In the genomic region with DNA sequence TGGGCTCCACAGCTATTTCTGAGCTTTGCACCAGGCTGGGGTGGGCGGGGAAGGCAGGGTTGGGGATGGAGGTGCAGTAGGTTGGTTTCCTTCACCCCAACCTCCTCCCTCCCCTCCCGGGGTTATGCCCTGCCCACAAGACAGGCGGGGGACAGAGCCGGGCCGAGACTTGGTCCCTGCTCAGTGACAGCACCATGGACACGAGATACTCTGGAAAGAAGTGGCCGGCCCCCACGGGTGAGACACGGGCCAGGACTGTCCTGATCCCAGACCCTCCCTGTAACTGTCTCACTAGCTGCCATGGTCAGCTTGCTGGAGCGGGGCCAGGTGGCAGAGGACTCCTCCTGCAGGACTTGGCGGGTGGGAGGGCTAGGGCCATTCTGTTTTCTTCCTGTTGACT, we compare ENCODE assay signal across 26 cellular contexts.
"Had no signal": no experiment of that assay in that cellular context is flagged by ENCODE, and none has a peak within 500 bp of the region (broad histone marks: within the 10 kb centered on the region; RNA-seq: fewer than 3 reads in every experiment).

No MANE protein-coding gene starts in this region.

- H3K27me3 Mint-ChIP-seq: dendritic cell treated with granulocyte-macrophage colony-stimulating factor and Interleukin-4, amounts not matched to agents 40 ng/mL and 50 ng/mL, for 4 days; progenitor cell of endocrine pancreas had no signal

- H2AFZ ChIP-seq: hepatocyte, parathyroid adenoma had no signal

- H3K27me3 ChIP-seq: colonic mucosa, esophagus muscularis mucosa, gastroesophageal sphincter, heart left ventricle, hepatocyte, neutrophil, right lobe of liver, tibial nerve, upper lobe of left lung, uterus had no signal

- H3K4me1 Mint-ChIP-seq: neural crest cell had no signal

- H3K4me2 ChIP-seq: hepatocyte had no signal

- H3K79me2 ChIP-seq: hepatocyte, parathyroid adenoma had no signal

- DNase-seq: colonic mucosa; effector memory CD4-positive, alpha-beta T cell; foreskin keratinocyte; heart left ventricle; kidney; left ventricle myocardium inferior; lower lobe of right lung; right lobe of liver; small intestine; stimulated activated CD4-positive, alpha-beta T cell treated with anti-CD3 and anti-CD28 coated beads, Interleukin-15, amount 100 ng/mL, for 24 hours; stimulated activated CD4-positive, alpha-beta T cell treated with anti-CD3 and anti-CD28 coated beads, Interleukin-2, amount 100 ng/mL, for 48 hours; stimulated activated naive CD4-positive, alpha-beta T cell treated with Interleukin-2 at 50 U/mL for 16 hours; upper lobe of left lung; uterus had no signal

- H3K4me3 Mint-ChIP-seq: dendritic cell treated with granulocyte-macrophage colony-stimulating factor and Interleukin-4, amounts not matched to agents 40 ng/mL and 50 ng/mL, for 4 days; natural killer cell treated with Interleukin-12 subunit alpha and Interleukin-12 subunit beta and Interleukin-15 and Interleukin-18, amount 100 ng/mL, for 72 hours; neural crest cell had no signal

- H3K9me3 ChIP-seq: colonic mucosa, esophagus muscularis mucosa, gastroesophageal sphincter, heart left ventricle, left ventricle myocardium inferior, lower lobe of right lung, neutrophil, right lobe of liver, thoracic aorta, tibial nerve, upper lobe of left lung, uterus had no signal

- H3K36me3 Mint-ChIP-seq: natural killer cell treated with Interleukin-12 subunit alpha and Interleukin-12 subunit beta and Interleukin-15 and Interleukin-18, amount 100 ng/mL, for 72 hours had no signal

- FAIRE-seq: endothelial cell of umbilical vein, kidney, small intestine had no signal

- H3K27ac ChIP-seq: colonic mucosa, esophagus muscularis mucosa, foreskin keratinocyte, gastroesophageal sphincter, heart left ventricle, hepatocyte, left ventricle myocardium inferior, lower lobe of right lung, neutrophil, parathyroid adenoma, right lobe of liver, thoracic aorta, tibial nerve, upper lobe of left lung, uterus had no signal

- H3K4me1 ChIP-seq: colonic mucosa, foreskin keratinocyte, lower lobe of right lung, right lobe of liver, tibial nerve, uterus had no signal

- ATAC-seq: foreskin keratinocyte, gastroesophageal sphincter, lower lobe of right lung had no signal

- H3K9me3 Mint-ChIP-seq: dendritic cell treated with granulocyte-macrophage colony-stimulating factor and Interleukin-4, amounts not matched to agents 40 ng/mL and 50 ng/mL, for 4 days; natural killer cell treated with Interleukin-12 subunit alpha and Interleukin-12 subunit beta and Interleukin-15 and Interleukin-18, amount 100 ng/mL, for 72 hours; neural crest cell had no signal

- H3K9ac ChIP-seq: parathyroid adenoma had no signal

- H3K4me3 ChIP-seq: colonic mucosa, esophagus muscularis mucosa, gastroesophageal sphincter, heart left ventricle, hepatocyte, left ventricle myocardium inferior, lower lobe of right lung, right lobe of liver, thoracic aorta, tibial nerve, upper lobe of left lung, uterus had no signal

- H3K27ac Mint-ChIP-seq: dendritic cell treated with granulocyte-macrophage colony-stimulating factor and Interleukin-4, amounts not matched to agents 40 ng/mL and 50 ng/mL, for 4 days; natural killer cell treated with Interleukin-12 subunit alpha and Interleukin-12 subunit beta and Interleukin-15 and Interleukin-18, amount 100 ng/mL, for 72 hours; progenitor cell of endocrine pancreas had no signal

- H3K36me3 ChIP-seq: colonic mucosa, thoracic aorta, tibial nerve, uterus had no signal
